ENCODE assay signal across 21 cellular contexts in the genomic region with DNA sequence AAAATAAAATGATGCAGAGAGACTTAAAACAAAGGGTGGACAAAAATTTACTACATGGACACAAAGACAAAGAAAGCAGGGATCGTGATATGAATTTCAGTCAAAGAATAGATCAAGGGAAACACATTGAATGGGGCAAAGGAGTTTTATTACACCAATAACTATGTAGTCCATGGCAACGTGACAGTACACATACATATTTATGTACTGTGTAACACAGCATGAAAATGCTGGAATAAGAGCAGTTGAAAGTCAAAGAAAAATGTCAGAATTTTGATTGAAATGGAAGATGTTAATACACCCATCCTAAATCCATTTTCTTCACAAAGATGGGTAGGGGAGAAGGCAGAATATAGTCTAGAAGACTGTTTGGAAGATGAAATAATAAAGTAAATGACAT. TPM values are rescaled to one million over a fixed set of nuclear protein-coding genes. Genes with fewer than 3 reads are reported as not detected.
A peak's percentile ranks its signal among the peaks of the same experiment; 100 is the strongest.
DNase-seq lines count a peak whose midpoint lies in the region; ATAC-seq, FAIRE-seq and TF ChIP-seq lines count a peak whose summit lies in the region.
"Had no signal": no experiment of that assay in that cellular context is flagged by ENCODE, and none has a peak within 500 bp of the region (broad histone marks: within the 10 kb centered on the region; RNA-seq: fewer than 3 reads in every experiment).

No MANE protein-coding gene starts in this region.

- H3K9me3 ChIP-seq in mucosa of descending colon (no peaks in the 10 kb centered on the region), pancreas (no peaks in the 10 kb centered on the region)
- H3K9me3 ChIP-seq in CD8-positive, alpha-beta T cell (ENCODE audit: low read length) = no peaks in the 10 kb centered on the region

- H3K27me3 Mint-ChIP-seq in brain = peaks cover 3% of the 10 kb centered on the region
- H3K27me3 Mint-ChIP-seq in CD8-positive, alpha-beta T cell (ENCODE audit: low read depth) = peaks cover 5% of the 10 kb centered on the region

- H3K27ac Mint-ChIP-seq in brain = peak overlapping the region; percentile 14 to 81 (median 41)
- no peak overlapping the region for H3K27ac Mint-ChIP-seq in CD8-positive, alpha-beta T cell
- H3K27ac Mint-ChIP-seq: B cell; CD4-positive, CD25-positive, alpha-beta regulatory T cell; CD8-positive, alpha-beta memory T cell; GM23338; H9 had no signal

- H3K36me3 ChIP-seq in mucosa of descending colon (ENCODE audit: low read depth) = no peaks in the 10 kb centered on the region
- no peaks in the 10 kb centered on the region for H3K36me3 ChIP-seq in pancreas
- H3K36me3 ChIP-seq in CD8-positive, alpha-beta T cell (ENCODE audit: insufficient read depth, low read length) = no peaks in the 10 kb centered on the region
- H3K36me3 ChIP-seq: BLaER1 had no signal

- intact Hi-C loops in mucosa of descending colon (cut with DNase I, micrococcal nuclease) = no loop called here
- intact Hi-C loops in pancreas (cut with DNase I) = loop anchor here in 1 of 3 donors (10.0 kb wide), 1 partner anchor 54 kb away; no protein-coding TSS in a partner anchor
- intact Hi-C loops in CD8-positive, alpha-beta T cell (cut with DNase I, micrococcal nuclease) = no loop called here

- CTCF ChIA-PET in CD8-positive, alpha-beta T cell (lab: Charles Lee) = no interaction called here

- H3K4me3 ChIP-seq in mucosa of descending colon (no peak overlapping the region), pancreas (no peak overlapping the region)
- no peak overlapping the region for H3K4me3 ChIP-seq in CD8-positive, alpha-beta T cell (ENCODE audit: low read depth, low read length)
- H3K4me3 ChIP-seq: BLaER1, GM12878, GM23338 had no signal

- peaks cover 8% of the 10 kb centered on the region for H3K4me1 ChIP-seq in mucosa of descending colon (ENCODE audit: low read depth)
- H3K4me1 ChIP-seq in pancreas = no peaks in the 10 kb centered on the region
- H3K4me1 ChIP-seq in CD8-positive, alpha-beta T cell (ENCODE audit: insufficient read depth, low read length) = no peaks in the 10 kb centered on the region

- 81 to 92% methylated on average over 2 of the region's 2 CpGs for WGBS in pancreas, 2 donors

- no peak overlapping the region for H3K27ac ChIP-seq in pancreas
- no peak overlapping the region for H3K27ac ChIP-seq in CD8-positive, alpha-beta T cell (ENCODE audit: low read depth, low read length)
- H3K27ac ChIP-seq: BLaER1, C4-2B had no signal

- peaks cover 26% of the 10 kb centered on the region for H3K4me1 Mint-ChIP-seq in brain
- H3K4me1 Mint-ChIP-seq in CD8-positive, alpha-beta T cell (ENCODE audit: low read depth) = no peaks in the 10 kb centered on the region
- H3K4me1 Mint-ChIP-seq: CD4-positive, CD25-positive, alpha-beta regulatory T cell; CD8-positive, alpha-beta memory T cell had no signal

- ATAC-seq in mucosa of descending colon (peak; percentile 74), pancreas (no peak), GM21381 (IDR thresholded peaks at IDR 0.05; ENCODE audit: unreplicated experiment) (no peak)
- no peak for ATAC-seq in CD8-positive, alpha-beta T cell
- ATAC-seq: GM12878, HCT116 had no signal

- no peaks in the 10 kb centered on the region for H3K27me3 ChIP-seq in pancreas
- H3K27me3 ChIP-seq in CD8-positive, alpha-beta T cell (ENCODE audit: insufficient read depth, low read length) = no peaks in the 10 kb centered on the region
- H3K27me3 ChIP-seq: BLaER1 had no signal

- FAIRE-seq in pancreas (lab: Jason Lieb, UNC) = peak; percentile 32
- FAIRE-seq: D721Med, GM12878, GM19239 had no signal

- peak overlapping the region in 2 of 5 experiments; percentile 10 to 49 for H3K4me3 Mint-ChIP-seq in brain
- H3K4me3 Mint-ChIP-seq in CD8-positive, alpha-beta T cell = no peak overlapping the region
- H3K4me3 Mint-ChIP-seq: B cell; CD4-positive, CD25-positive, alpha-beta regulatory T cell; CD8-positive, alpha-beta memory T cell; GM23338; H9 had no signal

- peaks cover 0 to 14% (median 7%) of the 10 kb centered on the region in 5 experiments for H3K9me3 Mint-ChIP-seq in brain
- H3K9me3 Mint-ChIP-seq in CD8-positive, alpha-beta T cell = peaks cover 3% of the 10 kb centered on the region

- POLR2A ChIA-PET in CD8-positive, alpha-beta T cell (lab: Charles Lee) = no interaction called here

- TF ChIP-seq CTCF in brain (conservative IDR thresholded peaks at IDR 0.05) = no peak
- no peak for TF ChIP-seq CTCF in mucosa of descending colon (IDR thresholded peaks at IDR 0.05)
- no peak for TF ChIP-seq CTCF in pancreas (IDR thresholded peaks at IDR 0.05)
- no peak for TF ChIP-seq CTCF in CD8-positive, alpha-beta T cell (IDR thresholded peaks at IDR 0.05)

- H3K36me3 Mint-ChIP-seq in brain = no peaks in the 10 kb centered on the region
- no peaks in the 10 kb centered on the region for H3K36me3 Mint-ChIP-seq in CD8-positive, alpha-beta T cell
- H3K36me3 Mint-ChIP-seq: CD4-positive, CD25-positive, alpha-beta regulatory T cell; CD8-positive, alpha-beta memory T cell had no signal

- DNase-seq in mucosa of descending colon (no peak), pancreas (no peak), OCI-M2 (lab: John Stamatoyannopoulos, UW; ENCODE audit: unreplicated experiment) (no peak)
- DNase-seq in CD8-positive, alpha-beta T cell = no peak
- DNase-seq: CD4-positive, CD25-positive, alpha-beta regulatory T cell; CD8-positive, alpha-beta memory T cell; DMS 273 treated with DMSO at 0.1 percent for 48 hours; DMS79; EL; GDM1; H9 had no signal

RNA-seq across cellular contexts. Expression of gene RIN2, which starts 9.4 kb away (rescaled TPM):
- polyA plus RNA-seq in brain (ENCODE audit: insufficient read depth, low read depth, low replicate concordance) (13.4 TPM), pancreas (10 to 100 TPM; 10.2 to 24.3 TPM)
- total RNA-seq in mucosa of descending colon (100 to 1,000 TPM in 1 of 3 donors, 10 to 100 TPM in 2; 73.1 to 127 (median 73.9) TPM), pancreas (10 to 100 TPM; 17.3 to 42.6 (median 21.6) TPM)
- not detected for total RNA-seq in CD8-positive, alpha-beta T cell
- polyA plus RNA-seq: CD4-positive, CD25-positive, alpha-beta regulatory T cell; CD8-positive, alpha-beta memory T cell had no signal

Comparison
In these comparisons a context has a peak if more than half of its experiments do, and no peak if none do; other contexts are left out.
1. RNA of gene RIN2, which starts 9.4 kb away (total RNA-seq): 73.1 to 127 TPM in mucosa of descending colon and 17.3 to 42.6 TPM in pancreas; not detected in CD8-positive, alpha-beta T cell; every median in the first group is over 10 times any median in the second.